ENCODE assay signal across 1 cellular context in the genomic region with DNA sequence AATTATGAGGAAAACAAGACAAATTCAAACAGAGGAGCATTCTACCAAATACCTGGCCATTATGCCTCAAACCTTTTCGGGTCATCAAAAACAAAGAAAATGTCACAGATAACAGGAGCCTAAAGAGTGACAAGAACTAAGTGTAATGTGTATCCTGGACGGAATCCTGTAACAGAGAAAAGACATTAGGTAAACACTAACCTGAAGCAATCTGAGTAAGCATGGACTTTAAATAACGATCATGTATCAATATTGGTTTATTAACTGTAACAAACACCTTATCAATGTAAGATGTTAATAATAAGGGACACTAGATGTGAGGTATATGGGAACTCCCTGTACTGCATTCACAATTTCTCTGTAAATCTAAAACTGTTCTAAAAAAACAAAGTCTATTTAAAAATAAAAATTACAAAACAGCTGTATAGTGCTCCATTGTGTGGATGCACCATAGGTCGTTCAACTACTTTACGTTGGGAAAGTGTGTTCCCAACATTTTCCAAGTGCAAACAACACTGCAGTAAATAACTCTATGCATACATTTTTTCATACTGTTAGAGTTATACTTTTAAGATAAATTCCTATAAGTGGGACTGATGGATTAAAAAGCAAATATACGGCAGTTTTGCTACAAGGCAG.
TF ChIP-seq lines count a peak whose summit lies in the region.

No MANE protein-coding gene starts in this region.

TF ChIP-seq in HepG2, 621 proteins besides CTCF, POLR2A, EP300 and RAD21 (continued from another document and continues in another):
- TF ChIP-seq, protein P1, sequence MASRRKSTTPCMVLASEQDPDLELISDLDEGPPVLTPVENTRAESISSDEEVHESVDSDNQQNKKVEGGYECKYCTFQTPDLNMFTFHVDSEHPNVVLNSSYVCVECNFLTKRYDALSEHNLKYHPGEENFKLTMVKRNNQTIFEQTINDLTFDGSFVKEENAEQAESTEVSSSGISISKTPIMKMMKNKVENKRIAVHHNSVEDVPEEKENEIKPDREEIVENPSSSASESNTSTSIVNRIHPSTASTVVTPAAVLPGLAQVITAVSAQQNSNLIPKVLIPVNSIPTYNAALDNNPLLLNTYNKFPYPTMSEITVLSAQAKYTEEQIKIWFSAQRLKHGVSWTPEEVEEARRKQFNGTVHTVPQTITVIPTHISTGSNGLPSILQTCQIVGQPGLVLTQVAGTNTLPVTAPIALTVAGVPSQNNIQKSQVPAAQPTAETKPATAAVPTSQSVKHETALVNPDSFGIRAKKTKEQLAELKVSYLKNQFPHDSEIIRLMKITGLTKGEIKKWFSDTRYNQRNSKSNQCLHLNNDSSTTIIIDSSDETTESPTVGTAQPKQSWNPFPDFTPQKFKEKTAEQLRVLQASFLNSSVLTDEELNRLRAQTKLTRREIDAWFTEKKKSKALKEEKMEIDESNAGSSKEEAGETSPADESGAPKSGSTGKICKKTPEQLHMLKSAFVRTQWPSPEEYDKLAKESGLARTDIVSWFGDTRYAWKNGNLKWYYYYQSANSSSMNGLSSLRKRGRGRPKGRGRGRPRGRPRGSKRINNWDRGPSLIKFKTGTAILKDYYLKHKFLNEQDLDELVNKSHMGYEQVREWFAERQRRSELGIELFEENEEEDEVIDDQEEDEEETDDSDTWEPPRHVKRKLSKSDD (CRISPR knock-in tag; IDR thresholded peaks at IDR 0.05; ENCODE audit: low read depth): no peak
- TF ChIP-seq, protein P2, sequence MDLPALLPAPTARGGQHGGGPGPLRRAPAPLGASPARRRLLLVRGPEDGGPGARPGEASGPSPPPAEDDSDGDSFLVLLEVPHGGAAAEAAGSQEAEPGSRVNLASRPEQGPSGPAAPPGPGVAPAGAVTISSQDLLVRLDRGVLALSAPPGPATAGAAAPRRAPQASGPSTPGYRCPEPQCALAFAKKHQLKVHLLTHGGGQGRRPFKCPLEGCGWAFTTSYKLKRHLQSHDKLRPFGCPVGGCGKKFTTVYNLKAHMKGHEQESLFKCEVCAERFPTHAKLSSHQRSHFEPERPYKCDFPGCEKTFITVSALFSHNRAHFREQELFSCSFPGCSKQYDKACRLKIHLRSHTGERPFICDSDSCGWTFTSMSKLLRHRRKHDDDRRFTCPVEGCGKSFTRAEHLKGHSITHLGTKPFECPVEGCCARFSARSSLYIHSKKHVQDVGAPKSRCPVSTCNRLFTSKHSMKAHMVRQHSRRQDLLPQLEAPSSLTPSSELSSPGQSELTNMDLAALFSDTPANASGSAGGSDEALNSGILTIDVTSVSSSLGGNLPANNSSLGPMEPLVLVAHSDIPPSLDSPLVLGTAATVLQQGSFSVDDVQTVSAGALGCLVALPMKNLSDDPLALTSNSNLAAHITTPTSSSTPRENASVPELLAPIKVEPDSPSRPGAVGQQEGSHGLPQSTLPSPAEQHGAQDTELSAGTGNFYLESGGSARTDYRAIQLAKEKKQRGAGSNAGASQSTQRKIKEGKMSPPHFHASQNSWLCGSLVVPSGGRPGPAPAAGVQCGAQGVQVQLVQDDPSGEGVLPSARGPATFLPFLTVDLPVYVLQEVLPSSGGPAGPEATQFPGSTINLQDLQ (CRISPR knock-in tag; IDR thresholded peaks at IDR 0.05): no peak
- TF ChIP-seq ZNF264 (CRISPR knock-in tag; IDR thresholded peaks at IDR 0.05) (0 out of 2 replicates have a peak, but pooled peaks have one; percentile 23), POGZ (CRISPR knock-in tag; IDR thresholded peaks at IDR 0.05) (no peak), LCORL (IDR thresholded peaks at IDR 0.05) (no peak), LCORL (CRISPR knock-in tag; IDR thresholded peaks at IDR 0.05) (no peak), ELF4 (CRISPR knock-in tag; IDR thresholded peaks at IDR 0.05; ENCODE audit: borderline replicate concordance) (no peak), ZNF878 (CRISPR knock-in tag; IDR thresholded peaks at IDR 0.05) (no peak), HNRNPLL (IDR thresholded peaks at IDR 0.05; ENCODE audit: low read depth, low read length, poor library complexity, severe bottlenecking) (no peak), ZNF468 (CRISPR knock-in tag; IDR thresholded peaks at IDR 0.05) (no peak), ZNF891 (CRISPR knock-in tag; IDR thresholded peaks at IDR 0.05) (no peak), FOXO1 (CRISPR knock-in tag; IDR thresholded peaks at IDR 0.05) (peak; percentile 53; the same call in 1 of the 2 replicates), BHLHE40 (IDR thresholded peaks at IDR 0.05; ENCODE audit: low read length) (no peak), ZNF331 (CRISPR knock-in tag; IDR thresholded peaks at IDR 0.05) (no peak), SOX13 (IDR thresholded peaks at IDR 0.05) (no peak), SOX13 (CRISPR knock-in tag; conservative IDR thresholded peaks at IDR 0.05 in 1 of 2, IDR thresholded peaks at IDR 0.05 in 1 of 2) (peak in 1 of 2 experiments; percentile 82; a peak in 2 of 4 replicates), EEA1 (CRISPR knock-in tag; IDR thresholded peaks at IDR 0.05; ENCODE audit: borderline replicate concordance) (no peak), ETV6 (CRISPR knock-in tag; conservative IDR thresholded peaks at IDR 0.05) (no peak), FIP1L1 (IDR thresholded peaks at IDR 0.05; ENCODE audit: borderline replicate concordance, insufficient read depth, low read depth, low read length) (no peak), HDAC6 (IDR thresholded peaks at IDR 0.05; ENCODE audit: low read depth, low read length) (no peak), AHR (CRISPR knock-in tag; IDR thresholded peaks at IDR 0.05) (no peak), KDM5A (IDR thresholded peaks at IDR 0.05; ENCODE audit: borderline replicate concordance, low read length) (no peak)
- TF ChIP-seq, protein P3, sequence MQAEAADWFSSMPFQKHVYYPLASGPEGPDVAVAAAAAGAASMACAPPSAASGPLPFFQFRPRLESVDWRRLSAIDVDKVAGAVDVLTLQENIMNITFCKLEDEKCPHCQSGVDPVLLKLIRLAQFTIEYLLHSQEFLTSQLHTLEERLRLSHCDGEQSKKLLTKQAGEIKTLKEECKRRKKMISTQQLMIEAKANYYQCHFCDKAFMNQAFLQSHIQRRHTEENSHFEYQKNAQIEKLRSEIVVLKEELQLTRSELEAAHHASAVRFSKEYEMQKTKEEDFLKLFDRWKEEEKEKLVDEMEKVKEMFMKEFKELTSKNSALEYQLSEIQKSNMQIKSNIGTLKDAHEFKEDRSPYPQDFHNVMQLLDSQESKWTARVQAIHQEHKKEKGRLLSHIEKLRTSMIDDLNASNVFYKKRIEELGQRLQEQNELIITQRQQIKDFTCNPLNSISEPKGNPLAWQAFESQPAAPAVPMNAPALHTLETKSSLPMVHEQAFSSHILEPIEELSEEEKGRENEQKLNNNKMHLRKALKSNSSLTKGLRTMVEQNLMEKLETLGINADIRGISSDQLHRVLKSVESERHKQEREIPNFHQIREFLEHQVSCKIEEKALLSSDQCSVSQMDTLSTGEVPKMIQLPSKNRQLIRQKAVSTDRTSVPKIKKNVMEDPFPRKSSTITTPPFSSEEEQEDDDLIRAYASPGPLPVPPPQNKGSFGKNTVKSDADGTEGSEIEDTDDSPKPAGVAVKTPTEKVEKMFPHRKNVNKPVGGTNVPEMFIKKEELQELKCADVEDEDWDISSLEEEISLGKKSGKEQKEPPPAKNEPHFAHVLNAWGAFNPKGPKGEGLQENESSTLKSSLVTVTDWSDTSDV (CRISPR knock-in tag; IDR thresholded peaks at IDR 0.05): no peak
- TF ChIP-seq, protein P4, sequence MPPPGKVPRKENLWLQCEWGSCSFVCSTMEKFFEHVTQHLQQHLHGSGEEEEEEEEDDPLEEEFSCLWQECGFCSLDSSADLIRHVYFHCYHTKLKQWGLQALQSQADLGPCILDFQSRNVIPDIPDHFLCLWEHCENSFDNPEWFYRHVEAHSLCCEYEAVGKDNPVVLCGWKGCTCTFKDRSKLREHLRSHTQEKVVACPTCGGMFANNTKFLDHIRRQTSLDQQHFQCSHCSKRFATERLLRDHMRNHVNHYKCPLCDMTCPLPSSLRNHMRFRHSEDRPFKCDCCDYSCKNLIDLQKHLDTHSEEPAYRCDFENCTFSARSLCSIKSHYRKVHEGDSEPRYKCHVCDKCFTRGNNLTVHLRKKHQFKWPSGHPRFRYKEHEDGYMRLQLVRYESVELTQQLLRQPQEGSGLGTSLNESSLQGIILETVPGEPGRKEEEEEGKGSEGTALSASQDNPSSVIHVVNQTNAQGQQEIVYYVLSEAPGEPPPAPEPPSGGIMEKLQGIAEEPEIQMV (CRISPR knock-in tag; IDR thresholded peaks at IDR 0.05; ENCODE audit: low read depth): no peak
- TF ChIP-seq, protein P5, sequence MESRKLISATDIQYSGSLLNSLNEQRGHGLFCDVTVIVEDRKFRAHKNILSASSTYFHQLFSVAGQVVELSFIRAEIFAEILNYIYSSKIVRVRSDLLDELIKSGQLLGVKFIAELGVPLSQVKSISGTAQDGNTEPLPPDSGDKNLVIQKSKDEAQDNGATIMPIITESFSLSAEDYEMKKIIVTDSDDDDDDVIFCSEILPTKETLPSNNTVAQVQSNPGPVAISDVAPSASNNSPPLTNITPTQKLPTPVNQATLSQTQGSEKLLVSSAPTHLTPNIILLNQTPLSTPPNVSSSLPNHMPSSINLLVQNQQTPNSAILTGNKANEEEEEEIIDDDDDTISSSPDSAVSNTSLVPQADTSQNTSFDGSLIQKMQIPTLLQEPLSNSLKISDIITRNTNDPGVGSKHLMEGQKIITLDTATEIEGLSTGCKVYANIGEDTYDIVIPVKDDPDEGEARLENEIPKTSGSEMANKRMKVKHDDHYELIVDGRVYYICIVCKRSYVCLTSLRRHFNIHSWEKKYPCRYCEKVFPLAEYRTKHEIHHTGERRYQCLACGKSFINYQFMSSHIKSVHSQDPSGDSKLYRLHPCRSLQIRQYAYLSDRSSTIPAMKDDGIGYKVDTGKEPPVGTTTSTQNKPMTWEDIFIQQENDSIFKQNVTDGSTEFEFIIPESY (CRISPR knock-in tag; IDR thresholded peaks at IDR 0.05): no peak
- TF ChIP-seq, protein P6, sequence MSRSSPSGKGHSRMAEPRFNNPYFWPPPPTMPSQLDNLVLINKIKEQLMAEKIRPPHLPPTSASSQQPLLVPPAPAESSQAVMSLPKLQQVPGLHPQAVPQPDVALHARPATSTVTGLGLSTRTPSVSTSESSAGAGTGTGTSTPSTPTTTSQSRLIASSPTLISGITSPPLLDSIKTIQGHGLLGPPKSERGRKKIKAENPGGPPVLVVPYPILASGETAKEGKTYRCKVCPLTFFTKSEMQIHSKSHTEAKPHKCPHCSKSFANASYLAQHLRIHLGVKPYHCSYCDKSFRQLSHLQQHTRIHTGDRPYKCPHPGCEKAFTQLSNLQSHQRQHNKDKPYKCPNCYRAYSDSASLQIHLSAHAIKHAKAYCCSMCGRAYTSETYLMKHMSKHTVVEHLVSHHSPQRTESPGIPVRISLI (CRISPR knock-in tag; IDR thresholded peaks at IDR 0.05; ENCODE audit: borderline replicate concordance): no peak
- TF ChIP-seq, protein P7, sequence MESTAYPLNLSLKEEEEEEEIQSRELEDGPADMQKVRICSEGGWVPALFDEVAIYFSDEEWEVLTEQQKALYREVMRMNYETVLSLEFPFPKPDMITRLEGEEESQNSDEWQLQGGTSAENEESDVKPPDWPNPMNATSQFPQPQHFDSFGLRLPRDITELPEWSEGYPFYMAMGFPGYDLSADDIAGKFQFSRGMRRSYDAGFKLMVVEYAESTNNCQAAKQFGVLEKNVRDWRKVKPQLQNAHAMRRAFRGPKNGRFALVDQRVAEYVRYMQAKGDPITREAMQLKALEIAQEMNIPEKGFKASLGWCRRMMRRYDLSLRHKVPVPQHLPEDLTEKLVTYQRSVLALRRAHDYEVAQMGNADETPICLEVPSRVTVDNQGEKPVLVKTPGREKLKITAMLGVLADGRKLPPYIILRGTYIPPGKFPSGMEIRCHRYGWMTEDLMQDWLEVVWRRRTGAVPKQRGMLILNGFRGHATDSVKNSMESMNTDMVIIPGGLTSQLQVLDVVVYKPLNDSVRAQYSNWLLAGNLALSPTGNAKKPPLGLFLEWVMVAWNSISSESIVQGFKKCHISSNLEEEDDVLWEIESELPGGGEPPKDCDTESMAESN (CRISPR knock-in tag; conservative IDR thresholded peaks at IDR 0.05): no peak
- TF ChIP-seq, protein P8, sequence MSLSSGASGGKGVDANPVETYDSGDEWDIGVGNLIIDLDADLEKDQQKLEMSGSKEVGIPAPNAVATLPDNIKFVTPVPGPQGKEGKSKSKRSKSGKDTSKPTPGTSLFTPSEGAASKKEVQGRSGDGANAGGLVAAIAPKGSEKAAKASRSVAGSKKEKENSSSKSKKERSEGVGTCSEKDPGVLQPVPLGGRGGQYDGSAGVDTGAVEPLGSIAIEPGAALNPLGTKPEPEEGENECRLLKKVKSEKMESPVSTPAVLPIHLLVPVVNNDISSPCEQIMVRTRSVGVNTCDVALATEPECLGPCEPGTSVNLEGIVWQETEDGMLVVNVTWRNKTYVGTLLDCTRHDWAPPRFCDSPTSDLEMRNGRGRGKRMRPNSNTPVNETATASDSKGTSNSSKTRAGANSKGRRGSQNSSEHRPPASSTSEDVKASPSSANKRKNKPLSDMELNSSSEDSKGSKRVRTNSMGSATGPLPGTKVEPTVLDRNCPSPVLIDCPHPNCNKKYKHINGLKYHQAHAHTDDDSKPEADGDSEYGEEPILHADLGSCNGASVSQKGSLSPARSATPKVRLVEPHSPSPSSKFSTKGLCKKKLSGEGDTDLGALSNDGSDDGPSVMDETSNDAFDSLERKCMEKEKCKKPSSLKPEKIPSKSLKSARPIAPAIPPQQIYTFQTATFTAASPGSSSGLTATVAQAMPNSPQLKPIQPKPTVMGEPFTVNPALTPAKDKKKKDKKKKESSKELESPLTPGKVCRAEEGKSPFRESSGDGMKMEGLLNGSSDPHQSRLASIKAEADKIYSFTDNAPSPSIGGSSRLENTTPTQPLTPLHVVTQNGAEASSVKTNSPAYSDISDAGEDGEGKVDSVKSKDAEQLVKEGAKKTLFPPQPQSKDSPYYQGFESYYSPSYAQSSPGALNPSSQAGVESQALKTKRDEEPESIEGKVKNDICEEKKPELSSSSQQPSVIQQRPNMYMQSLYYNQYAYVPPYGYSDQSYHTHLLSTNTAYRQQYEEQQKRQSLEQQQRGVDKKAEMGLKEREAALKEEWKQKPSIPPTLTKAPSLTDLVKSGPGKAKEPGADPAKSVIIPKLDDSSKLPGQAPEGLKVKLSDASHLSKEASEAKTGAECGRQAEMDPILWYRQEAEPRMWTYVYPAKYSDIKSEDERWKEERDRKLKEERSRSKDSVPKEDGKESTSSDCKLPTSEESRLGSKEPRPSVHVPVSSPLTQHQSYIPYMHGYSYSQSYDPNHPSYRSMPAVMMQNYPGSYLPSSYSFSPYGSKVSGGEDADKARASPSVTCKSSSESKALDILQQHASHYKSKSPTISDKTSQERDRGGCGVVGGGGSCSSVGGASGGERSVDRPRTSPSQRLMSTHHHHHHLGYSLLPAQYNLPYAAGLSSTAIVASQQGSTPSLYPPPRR (CRISPR knock-in tag; IDR thresholded peaks at IDR 0.05; ENCODE audit: borderline replicate concordance): peak; percentile 86
- TF ChIP-seq, protein P9, sequence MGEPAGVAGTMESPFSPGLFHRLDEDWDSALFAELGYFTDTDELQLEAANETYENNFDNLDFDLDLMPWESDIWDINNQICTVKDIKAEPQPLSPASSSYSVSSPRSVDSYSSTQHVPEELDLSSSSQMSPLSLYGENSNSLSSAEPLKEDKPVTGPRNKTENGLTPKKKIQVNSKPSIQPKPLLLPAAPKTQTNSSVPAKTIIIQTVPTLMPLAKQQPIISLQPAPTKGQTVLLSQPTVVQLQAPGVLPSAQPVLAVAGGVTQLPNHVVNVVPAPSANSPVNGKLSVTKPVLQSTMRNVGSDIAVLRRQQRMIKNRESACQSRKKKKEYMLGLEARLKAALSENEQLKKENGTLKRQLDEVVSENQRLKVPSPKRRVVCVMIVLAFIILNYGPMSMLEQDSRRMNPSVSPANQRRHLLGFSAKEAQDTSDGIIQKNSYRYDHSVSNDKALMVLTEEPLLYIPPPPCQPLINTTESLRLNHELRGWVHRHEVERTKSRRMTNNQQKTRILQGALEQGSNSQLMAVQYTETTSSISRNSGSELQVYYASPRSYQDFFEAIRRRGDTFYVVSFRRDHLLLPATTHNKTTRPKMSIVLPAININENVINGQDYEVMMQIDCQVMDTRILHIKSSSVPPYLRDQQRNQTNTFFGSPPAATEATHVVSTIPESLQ (CRISPR knock-in tag; conservative IDR thresholded peaks at IDR 0.05): no peak
